11 cellular contexts compared by ENCODE assay signal in the genomic region with DNA sequence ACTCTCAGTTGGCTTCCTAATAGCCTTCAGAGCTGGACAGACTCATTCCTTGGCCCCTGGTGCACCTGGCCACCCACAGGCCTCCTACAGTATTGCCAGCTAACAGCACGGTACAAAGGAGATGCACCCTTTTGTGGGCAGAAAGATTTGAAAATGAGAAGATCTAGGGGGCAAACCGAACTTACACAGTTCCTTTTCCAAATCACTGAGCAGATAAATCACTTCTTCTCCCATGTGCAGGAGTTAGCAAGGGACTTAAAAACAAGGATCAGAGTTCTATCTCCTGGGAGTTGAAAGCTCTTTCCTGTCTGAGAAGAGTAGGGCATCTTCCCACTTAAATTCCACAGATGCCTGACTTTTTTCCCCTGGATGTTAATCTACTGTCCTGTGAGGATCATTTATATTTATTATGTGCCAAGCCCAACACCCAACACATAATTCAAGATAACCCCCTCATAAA.
A peak's percentile ranks its signal among the peaks of the same experiment; 100 is the strongest.
DNase-seq lines count a peak whose midpoint lies in the region; ATAC-seq, FAIRE-seq and TF ChIP-seq lines count a peak whose summit lies in the region.
"Had no signal": no experiment of that assay in that cellular context is flagged by ENCODE, and none has a peak within 500 bp of the region (broad histone marks: within the 10 kb centered on the region; RNA-seq: fewer than 3 reads in every experiment).

No MANE protein-coding gene starts in this region.

- H3K36me3 ChIP-seq in HCT116 (ENCODE audit: control insufficient read depth in 1 of 2, insufficient read depth in 2 of 2, low read length in 2 of 2) = no peaks in the 10 kb centered on the region
- no peaks in the 10 kb centered on the region for H3K36me3 ChIP-seq in keratinocyte (ENCODE audit: control insufficient read depth in 2 of 2, extremely low read depth in 1 of 2, insufficient read depth in 2 of 2, low read length in 2 of 2)

- CTCF ChIA-PET in HCT116 (lab: Charles Lee) = interaction anchor here (0.9 to 1.1 kb wide), 2 partner anchors 9 to 11 kb away, joined by 3 read pairs; no protein-coding TSS in a partner anchor

- intact Hi-C loops in HCT116 (cut with micrococcal nuclease) (no loop called here), head of caudate nucleus (cut with DNase I) (no loop called here)

- TF ChIP-seq RAD21 in HCT116 (IDR thresholded peaks at IDR 0.05; ENCODE audit: low read depth) = peak; percentile 13; the same call in 1 of the 2 replicates

- BruUV-seq in HCT116 (replicated peaks; lab: Mats Ljungman, UMichigan) = no TSS peak

- H3K9me3 ChIP-seq in HCT116 (ENCODE audit: control insufficient read depth in 1 of 2, insufficient read depth in 1 of 2, low read depth in 1 of 2, low read length in 2 of 2) (no peaks in the 10 kb centered on the region), keratinocyte (ENCODE audit: control insufficient read depth, low read depth, low read length) (no peaks in the 10 kb centered on the region)

- TF ChIP-seq POLR2A in HCT116 (IDR thresholded peaks at IDR 0.05; ENCODE audit: borderline replicate concordance, extremely low read depth, insufficient read depth, insufficient read length) = no peak

- H3K4me1 ChIP-seq in HCT116 (ENCODE audit: control insufficient read depth in 1 of 2, insufficient read depth in 2 of 2, low read length in 2 of 2) = no peaks in the 10 kb centered on the region
- no peaks in the 10 kb centered on the region for H3K4me1 ChIP-seq in keratinocyte (ENCODE audit: control insufficient read depth, extremely low read depth, insufficient read depth, low read length)

- H3K79me2 ChIP-seq in HCT116 (ENCODE audit: insufficient read depth, low read length) = no peaks in the 10 kb centered on the region
- no peaks in the 10 kb centered on the region for H3K79me2 ChIP-seq in keratinocyte (ENCODE audit: control insufficient read depth, insufficient read depth, low read length)

- H3K4me2 ChIP-seq in HCT116 (ENCODE audit: low read length) = no peak overlapping the region
- no peak overlapping the region for H3K4me2 ChIP-seq in keratinocyte (ENCODE audit: control insufficient read depth, extremely low read depth, insufficient read depth, low read depth, low read length)

- H4K20me1 ChIP-seq in HCT116 (ENCODE audit: insufficient read depth) (no peaks in the 10 kb centered on the region), keratinocyte (ENCODE audit: control insufficient read depth, extremely low read depth, insufficient read depth, low read length) (no peaks in the 10 kb centered on the region)

- H3K27me3 ChIP-seq in HCT116 (ENCODE audit: insufficient read depth, low read length) (peaks cover 5% of the 10 kb centered on the region; the same call in 1 of the 2 replicates), keratinocyte (ENCODE audit: control insufficient read depth, extremely low read depth, insufficient read depth, low read length) (no peaks in the 10 kb centered on the region)

- peak; percentile 72 for ATAC-seq in HCT116
- no peak for ATAC-seq in GM21576 (IDR thresholded peaks at IDR 0.05; ENCODE audit: unreplicated experiment)

- no peak overlapping the region for H3K9ac ChIP-seq in HCT116 (ENCODE audit: low read length)
- no peak overlapping the region for H3K9ac ChIP-seq in keratinocyte (ENCODE audit: control insufficient read depth, extremely low read depth, insufficient read depth, low read length)

- POLR2A ChIA-PET in HCT116 (lab: Charles Lee) = no interaction called here

- dilution Hi-C loops in keratinocyte (cut with MboI; ENCODE audit: extremely low pct_ligation_motif_present, low sequenced_read_pairs) = no loop called here

- no peaks in the 10 kb centered on the region for H3K9me2 ChIP-seq in HCT116 (ENCODE audit: insufficient read depth)

- DNase-seq in A172 (ENCODE audit: low spot score) (peak; percentile 28), HCT116 (ENCODE audit: low read depth, low spot score) (no peak), amniotic epithelial cell (ENCODE audit: low read depth) (peak; percentile 91), keratinocyte (ENCODE audit: low read depth, low spot score) (no peak), NCI-H526 treated with DMSO at 0.1 percent for 48 hours (lab: John Stamatoyannopoulos, UW) (no peak), D721Med (ENCODE audit: insufficient read length, low spot score) (no peak), head of caudate nucleus (no peak)
- DNase-seq: effector memory CD4-positive, alpha-beta T cell; NCI-H1417; stimulated activated naive CD4-positive, alpha-beta T cell had no signal

- RAD21 ChIA-PET in HCT116 (lab: Charles Lee; ENCODE audit: low non-redundant PET in 1 of 2, low total read pairs in 2 of 2, uncharacterized antibody in 2 of 2, unreplicated experiment in 2 of 2) = no interaction called here

- TF ChIP-seq CTCF in HCT116 (IDR thresholded peaks at IDR 0.05 in 2 of 3, conservative IDR thresholded peaks at IDR 0.05 in 1 of 3; ENCODE audit: borderline replicate concordance in 1 of 3, insufficient read depth in 1 of 3, low read depth in 2 of 3, low read length in 2 of 3) (peak; percentile 3 to 39 (median 34); a peak in 4 of 6 replicates), keratinocyte (optimal IDR thresholded peaks at IDR 0.05 in 1 of 3, IDR thresholded peaks at IDR 0.05 in 1 of 3, conservative IDR thresholded peaks at IDR 0.05 in 1 of 3; ENCODE audit: extremely low read depth in 1 of 3, insufficient read depth in 2 of 3, low read length in 3 of 3) (peak; percentile 30 to 63 (median 60)), D721Med (IDR thresholded peaks at IDR 0.05; ENCODE audit: insufficient read depth, missing control alignments) (no peak)

- H3K27ac ChIP-seq in HCT116 (ENCODE audit: low read depth, low read length) (no peak overlapping the region), keratinocyte (ENCODE audit: control insufficient read depth, insufficient read depth, low read length) (no peak overlapping the region)

- H3K4me3 ChIP-seq in HCT116 (replicated peaks in 1 of 2; ENCODE audit: low read depth in 1 of 2, low read length in 2 of 2) (no peak overlapping the region), keratinocyte (ENCODE audit: control insufficient read depth in 2 of 3, extremely low read depth in 1 of 3, insufficient read depth in 2 of 3, low read depth in 1 of 3, low read length in 3 of 3) (no peak overlapping the region)

- H2AFZ ChIP-seq in HCT116 (ENCODE audit: low read depth, low read length, poor library complexity, severe bottlenecking) (no peak overlapping the region), keratinocyte (ENCODE audit: control insufficient read depth, low read length) (no peak overlapping the region)

- no peaks in the 10 kb centered on the region for H3K9me1 ChIP-seq in keratinocyte (ENCODE audit: control insufficient read depth, extremely low read depth, insufficient read depth, low read length)

- peak; percentile 5 for FAIRE-seq in keratinocyte (lab: Jason Lieb, UNC)
- no peak for FAIRE-seq in D721Med (lab: Jason Lieb, UNC)

TF ChIP-seq in HCT116, 20 proteins besides CTCF, POLR2A, EP300 and RAD21:
- no peak for TF ChIP-seq SP1 (IDR thresholded peaks at IDR 0.05; ENCODE audit: low read depth)
- TF ChIP-seq EZH2 (IDR thresholded peaks at IDR 0.05) = no peak
- TF ChIP-seq, protein P1, sequence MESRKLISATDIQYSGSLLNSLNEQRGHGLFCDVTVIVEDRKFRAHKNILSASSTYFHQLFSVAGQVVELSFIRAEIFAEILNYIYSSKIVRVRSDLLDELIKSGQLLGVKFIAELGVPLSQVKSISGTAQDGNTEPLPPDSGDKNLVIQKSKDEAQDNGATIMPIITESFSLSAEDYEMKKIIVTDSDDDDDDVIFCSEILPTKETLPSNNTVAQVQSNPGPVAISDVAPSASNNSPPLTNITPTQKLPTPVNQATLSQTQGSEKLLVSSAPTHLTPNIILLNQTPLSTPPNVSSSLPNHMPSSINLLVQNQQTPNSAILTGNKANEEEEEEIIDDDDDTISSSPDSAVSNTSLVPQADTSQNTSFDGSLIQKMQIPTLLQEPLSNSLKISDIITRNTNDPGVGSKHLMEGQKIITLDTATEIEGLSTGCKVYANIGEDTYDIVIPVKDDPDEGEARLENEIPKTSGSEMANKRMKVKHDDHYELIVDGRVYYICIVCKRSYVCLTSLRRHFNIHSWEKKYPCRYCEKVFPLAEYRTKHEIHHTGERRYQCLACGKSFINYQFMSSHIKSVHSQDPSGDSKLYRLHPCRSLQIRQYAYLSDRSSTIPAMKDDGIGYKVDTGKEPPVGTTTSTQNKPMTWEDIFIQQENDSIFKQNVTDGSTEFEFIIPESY (IDR thresholded peaks at IDR 0.05; ENCODE audit: extremely low read depth, insufficient replicate concordance, low read length) = no peak
- no peak for TF ChIP-seq EGR1 (IDR thresholded peaks at IDR 0.05; ENCODE audit: low read depth)
TF ChIP-seq in HCT116: peak in this region for 0.

Comparison
In these comparisons a context has a peak if more than half of its experiments do, and no peak if none do; other contexts are left out.
1. DNase-seq: peak in A172 (single experiment) and amniotic epithelial cell (single experiment); none in HCT116 (single experiment), keratinocyte (single experiment), NCI-H526 treated with DMSO at 0.1 percent for 48 hours (single experiment), D721Med (single experiment) and head of caudate nucleus (0 of 42).